In genomic region chr4:169341490-169341889, GRCh38 we compare ENCODE assay signal across 15 cellular contexts.
DNase-seq lines count a peak whose midpoint lies in the region; ATAC-seq and TF ChIP-seq lines count a peak whose summit lies in the region.
"Had no signal": no experiment of that assay in that cellular context is flagged by ENCODE, and none has a peak within 500 bp of the region (broad histone marks: within the 10 kb centered on the region; RNA-seq: fewer than 3 reads in every experiment).

No MANE protein-coding gene starts in this region.

- peaks cover 4% of the 10 kb centered on the region for H3K4me1 Mint-ChIP-seq in osteocyte (ENCODE audit: unreplicated experiment)

- H3K4me3 Mint-ChIP-seq in osteocyte (ENCODE audit: unreplicated experiment): no peak overlapping the region

- no peak overlapping the region for H3K27ac Mint-ChIP-seq in osteocyte (ENCODE audit: unreplicated experiment)

- H3K27me3 Mint-ChIP-seq in osteocyte (ENCODE audit: unreplicated experiment): no peaks in the 10 kb centered on the region

- DNase-seq in AG10803 (ENCODE audit: low read depth): peak; percentile 45
- DNase-seq in astrocyte of the hippocampus (ENCODE audit: low read depth, low spot score): peak; percentile 81
- DNase-seq in SIG-M5 treated with dmso at 0.1 percent for 504 hours (lab: John Stamatoyannopoulos, UW; ENCODE audit: unreplicated experiment): no peak
- no peak for DNase-seq in NCI-H69 (lab: John Stamatoyannopoulos, UW)
- DNase-seq in GOT3 (lab: John Stamatoyannopoulos, UW): no peak
- no peak for DNase-seq in osteocyte (ENCODE audit: extremely low spot score, unreplicated experiment)
- DNase-seq: foreskin melanocyte, NCI-H1930, ovary, T-helper 2 cell, tibial artery had no signal

- H3K9me3 Mint-ChIP-seq in osteocyte (ENCODE audit: unreplicated experiment): no peaks in the 10 kb centered on the region

- no peaks in the 10 kb centered on the region for H3K36me3 Mint-ChIP-seq in osteocyte (ENCODE audit: unreplicated experiment)

- no peak overlapping the region for H3K4me3 ChIP-seq in AG10803 (ENCODE audit: low read length)
- H3K4me3 ChIP-seq: cardiac muscle cell, left lung, ovary, tibial artery had no signal

- TF ChIP-seq CTCF in AG10803 (conservative IDR thresholded peaks at IDR 0.05; ENCODE audit: low read length) (no peak), osteocyte (IDR thresholded peaks at IDR 0.05) (no peak)

- ATAC-seq in GM19397 (IDR thresholded peaks at IDR 0.05; ENCODE audit: unreplicated experiment): peak; percentile 79
- peak; percentile 69 for ATAC-seq in HG02885 (IDR thresholded peaks at IDR 0.05; ENCODE audit: poor library complexity, unreplicated experiment)
- ATAC-seq: left lung had no signal

Comparison
In these comparisons a context has a peak if more than half of its experiments do, and no peak if none do; other contexts are left out.
1. DNase-seq: peak in AG10803 (single experiment) and astrocyte of the hippocampus (single experiment); none in SIG-M5 treated with dmso at 0.1 percent for 504 hours (single experiment), NCI-H69 (single experiment), GOT3 (single experiment) and osteocyte (single experiment).